In the genomic region with DNA sequence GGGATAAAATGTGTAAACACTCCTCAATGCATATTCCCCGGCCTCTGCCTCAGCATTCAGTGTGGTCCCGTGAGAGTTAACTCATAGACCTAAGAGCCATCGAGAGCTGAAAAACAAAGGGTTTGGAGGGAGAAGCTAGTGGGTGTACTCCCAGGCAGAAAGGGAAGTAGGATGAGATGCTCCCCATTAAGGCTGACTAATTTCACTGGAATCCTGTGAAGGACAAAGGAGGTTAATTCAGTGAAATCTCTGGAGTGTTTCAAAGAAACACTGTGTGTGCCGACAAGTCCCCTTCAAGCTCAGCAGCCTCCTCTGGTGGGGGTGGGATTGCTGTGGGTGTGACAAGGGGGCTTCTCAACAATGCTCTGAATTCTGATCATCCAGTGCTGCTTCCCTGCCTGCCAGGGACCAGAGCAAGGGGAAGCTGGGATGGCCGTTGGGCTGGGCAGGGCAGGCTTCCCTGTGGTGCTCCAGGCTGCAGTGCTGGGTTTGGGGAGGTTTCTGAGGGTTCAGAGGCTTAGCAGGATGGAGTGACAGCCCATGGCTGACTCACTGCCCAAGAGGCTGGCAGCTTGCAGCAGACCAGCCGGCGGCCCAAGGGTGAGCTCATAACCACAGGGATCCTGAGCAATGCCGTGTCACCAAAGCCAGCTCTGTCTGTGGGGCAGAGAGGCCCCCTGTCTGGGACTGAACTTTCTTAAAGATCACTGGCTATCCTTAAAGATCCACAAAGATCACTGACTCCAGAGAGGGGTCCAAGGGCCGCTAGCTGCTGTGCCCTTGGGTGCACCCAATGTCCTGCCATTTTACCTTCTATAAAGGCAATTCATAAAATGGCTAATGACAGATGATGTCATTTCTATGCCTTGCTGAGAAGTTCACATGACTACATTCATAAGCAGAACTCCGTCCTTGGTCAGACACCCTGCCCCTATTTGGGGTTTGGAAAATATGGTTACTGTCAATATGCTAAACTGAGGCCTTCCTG, we compare ENCODE assay signal across 8 cellular contexts.
DNase-seq lines count a peak whose midpoint lies in the region; ATAC-seq, FAIRE-seq and TF ChIP-seq lines count a peak whose summit lies in the region.

No MANE protein-coding gene starts in this region.

- peak; percentile 96 for FAIRE-seq in RCC 7860 (lab: Jason Lieb, UNC)

- TF ChIP-seq CTCF in fibroblast of mammary gland (conservative IDR thresholded peaks at IDR 0.05; ENCODE audit: control insufficient read depth, insufficient read depth, low read depth, low read length) = no peak

- DNase-seq in activated CD4-positive, CD25-positive, alpha-beta regulatory T cell (lab: John Stamatoyannopoulos, UW) = no peak
- DNase-seq in RCC 7860 (ENCODE audit: low spot score) (peak; percentile 98), fibroblast of mammary gland (ENCODE audit: low read depth) (peak; percentile 98)
- DNase-seq in stimulated activated CD4-positive, alpha-beta T cell treated with anti-CD3 and anti-CD28 coated beads, TNF-alpha, amount 100 ng/mL, for 48 hours (ENCODE audit: low read depth in 3 of 3) = peak; percentile 27 to 54 (median 34)

- peak; percentile 74 to 82 for ATAC-seq in activated CD4-positive, CD25-positive, alpha-beta regulatory T cell treated with anti-CD3 and anti-CD28 coated beads, Interleukin-2, amount 50 U/mL, for 24 hours
- ATAC-seq in GM18858 (IDR thresholded peaks at IDR 0.05; ENCODE audit: unreplicated experiment) (no peak), HG03378 (IDR thresholded peaks at IDR 0.05; ENCODE audit: unreplicated experiment) (no peak), HG03108 (IDR thresholded peaks at IDR 0.05; ENCODE audit: unreplicated experiment) (no peak)

- no peak overlapping the region for H3K4me3 ChIP-seq in fibroblast of mammary gland (ENCODE audit: control insufficient read depth, low read depth, low read length)

Comparison
In these comparisons a context has a peak if more than half of its experiments do, and no peak if none do; other contexts are left out.
1. ATAC-seq: peak in activated CD4-positive, CD25-positive, alpha-beta regulatory T cell treated with anti-CD3 and anti-CD28 coated beads, Interleukin-2, amount 50 U/mL, for 24 hours (2 of 2); none in GM18858 (single experiment), HG03378 (single experiment) and HG03108 (single experiment).
2. DNase-seq: peak in RCC 7860 (single experiment), fibroblast of mammary gland (single experiment) and stimulated activated CD4-positive, alpha-beta T cell treated with anti-CD3 and anti-CD28 coated beads, TNF-alpha, amount 100 ng/mL, for 48 hours (3 of 3); none in activated CD4-positive, CD25-positive, alpha-beta regulatory T cell (0 of 4).